ENCODE assay signal across 24 cellular contexts in the genomic region with DNA sequence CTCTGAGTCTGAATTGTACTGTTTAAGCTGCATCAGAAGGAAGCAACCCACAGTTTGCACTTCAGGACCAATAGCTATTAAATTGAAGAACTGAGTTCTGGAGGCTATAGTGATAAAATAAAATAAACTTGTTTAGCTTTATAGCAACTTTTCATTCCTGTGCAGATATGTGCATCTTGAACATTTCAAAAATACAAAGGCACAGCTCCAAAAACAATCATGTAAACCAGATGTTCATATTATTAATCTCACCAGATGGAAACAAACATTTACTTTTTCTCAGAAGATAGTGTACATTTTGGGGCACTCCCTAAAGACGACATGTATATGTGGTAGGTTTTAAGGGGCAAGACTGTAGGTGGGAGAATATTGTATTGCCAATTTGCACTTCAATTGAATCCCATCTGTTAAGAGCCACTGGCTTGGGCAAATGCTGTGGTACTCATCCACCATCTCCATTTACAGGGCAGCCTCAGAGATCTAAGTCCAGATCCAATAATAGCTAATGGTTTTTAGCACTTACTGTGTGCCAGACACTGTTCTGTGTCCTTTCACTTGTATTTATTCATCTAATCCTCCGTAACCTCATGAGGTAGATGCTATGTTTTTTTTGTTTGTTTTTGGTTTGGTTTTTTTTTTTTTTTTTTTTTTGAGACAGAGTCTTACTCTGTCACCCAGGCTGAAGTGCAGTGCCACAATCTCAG. TPM values are rescaled to one million over a fixed set of nuclear protein-coding genes. Genes with fewer than 3 reads are reported as not detected.
"Had no signal": no experiment of that assay in that cellular context is flagged by ENCODE, and none has a peak within 500 bp of the region (broad histone marks: within the 10 kb centered on the region; RNA-seq: fewer than 3 reads in every experiment).

No MANE protein-coding gene starts in this region.

- H3K27me3 ChIP-seq: colonic mucosa, dorsolateral prefrontal cortex, esophagus squamous epithelium, pancreas, right atrium auricular region, tibial artery had no signal

- H3K9me3 Mint-ChIP-seq: activated naive CD4-positive, alpha-beta T cell treated with anti-CD3 and anti-CD28 coated beads for 36 hours; activated T-helper 2 cell treated with anti-CD3 and anti-CD28 coated beads, Interferon-gamma antibody, Interleukin-2, Interleukin-4, amounts not matched to agents 10 μg/mL and 5 μg/mL and 100 μg/mL, durations not matched to agents 14 hours and 24 hours and 36 hours; effector memory CD8-positive, alpha-beta T cell; mesothelial cell of epicardium; natural killer cell; WTC11 had no signal

- H3K4me3 Mint-ChIP-seq: activated naive CD4-positive, alpha-beta T cell treated with anti-CD3 and anti-CD28 coated beads for 36 hours; activated naive CD8-positive, alpha-beta T cell treated with anti-CD3 and anti-CD28 coated beads, Interleukin-2, amount 10 ng/mL, durations not matched to agents 7 days and 5 days; effector memory CD8-positive, alpha-beta T cell; mesothelial cell of epicardium; natural killer cell; WTC11 had no signal

- ATAC-seq: effector memory CD8-positive, alpha-beta T cell; natural killer cell; psoas muscle; WTC11 had no signal

- H3K4me1 ChIP-seq: colonic mucosa, psoas muscle, right atrium auricular region, tibial artery had no signal

- H3K4me1 Mint-ChIP-seq: WTC11 had no signal

- H3K36me3 Mint-ChIP-seq: mesothelial cell of epicardium, natural killer cell, WTC11 had no signal

- H3K27ac ChIP-seq: colonic mucosa, dorsolateral prefrontal cortex, left ventricle myocardium inferior, pancreas, psoas muscle, right atrium auricular region, tibial artery had no signal

- H3K36me3 ChIP-seq: colonic mucosa, esophagus squamous epithelium, left ventricle myocardium inferior, pancreas, right atrium auricular region, tibial artery had no signal

- H3K9me3 ChIP-seq: colonic mucosa, esophagus squamous epithelium, left ventricle myocardium inferior, pancreas, psoas muscle, right atrium auricular region, tibial artery had no signal

- DNase-seq: activated naive CD4-positive, alpha-beta T cell treated with anti-CD3 and anti-CD28 coated beads for 36 hours; activated naive CD8-positive, alpha-beta T cell treated with anti-CD3 and anti-CD28 coated beads, Interleukin-2, amount 10 ng/mL, durations not matched to agents 7 days and 5 days; activated T-cell treated with anti-CD3 and anti-CD28 coated beads, Interleukin-2, amount 50 U/mL, for 1 hour; amygdala; colonic mucosa; dorsolateral prefrontal cortex; effector memory CD8-positive, alpha-beta T cell; esophagus squamous epithelium; hippocampal formation; kidney glomerular epithelial cell; left ventricle myocardium inferior; natural killer cell; pancreas; psoas muscle; stimulated activated CD4-positive, alpha-beta T cell treated with anti-CD3 and anti-CD28 coated beads, Interleukin-4, amount 100 ng/mL, for 24 hours; stimulated activated naive CD4-positive, alpha-beta T cell treated with Interleukin-2 at 50 U/mL for 16 hours; substantia nigra; T-helper 9 cell; tibial artery had no signal

- H3K27me3 Mint-ChIP-seq: activated naive CD8-positive, alpha-beta T cell treated with anti-CD3 and anti-CD28 coated beads, Interleukin-2, amount 10 ng/mL, durations not matched to agents 7 days and 5 days; effector memory CD8-positive, alpha-beta T cell had no signal

- H3K4me3 ChIP-seq: colonic mucosa, dorsolateral prefrontal cortex, esophagus squamous epithelium, left ventricle myocardium inferior, pancreas, psoas muscle, right atrium auricular region, tibial artery had no signal

RNA-seq across cellular contexts. Expression of a gene that starts 49.0 kb away (rescaled TPM):
- total RNA-seq: lung microvascular endothelial cell had no signal
